ENCODE assay signal across 12 cellular contexts in genomic region chr9:111870774-111871542, GRCh38. TPM values are rescaled to one million over a fixed set of nuclear protein-coding genes. Genes with fewer than 3 reads are reported as not detected.
DNase-seq lines count a peak whose midpoint lies in the region; ATAC-seq and TF ChIP-seq lines count a peak whose summit lies in the region.
"Had no signal": no experiment of that assay in that cellular context is flagged by ENCODE, and none has a peak within 500 bp of the region (broad histone marks: within the 10 kb centered on the region; RNA-seq: fewer than 3 reads in every experiment).

No MANE protein-coding gene starts in this region.

- H3K9me3 Mint-ChIP-seq in progenitor cell of endocrine pancreas (ENCODE audit: low read depth), result peaks cover 10% of the 10 kb centered on the region
- H3K9me3 Mint-ChIP-seq: CD8-positive, alpha-beta memory T cell; effector memory CD8-positive, alpha-beta T cell; T-cell had no signal

- H3K27ac Mint-ChIP-seq in progenitor cell of endocrine pancreas, result peak overlapping the region; percentile 85
- H3K27ac Mint-ChIP-seq: CD8-positive, alpha-beta memory T cell; effector memory CD8-positive, alpha-beta T cell; T-cell had no signal

- intact Hi-C loops in esophagus squamous epithelium (cut with DNase I), result no loop called here

- H3K4me3 ChIP-seq in esophagus squamous epithelium, result no peak overlapping the region
- H3K4me3 ChIP-seq: tibial artery had no signal

- H3K27me3 ChIP-seq in esophagus squamous epithelium, result no peaks in the 10 kb centered on the region
- H3K27me3 ChIP-seq: tibial artery had no signal

- WGBS in esophagus squamous epithelium, 2 donors, result 86 to 95% methylated on average over 3 of the region's 3 CpGs

- ATAC-seq in GM18499 (IDR thresholded peaks at IDR 0.05; ENCODE audit: insufficient read depth, unreplicated experiment) (peak; percentile 60), GM19372 (IDR thresholded peaks at IDR 0.05; ENCODE audit: low read depth, unreplicated experiment) (peak; percentile 74)
- ATAC-seq: effector memory CD8-positive, alpha-beta T cell; T-cell had no signal

- TF ChIP-seq CTCF in progenitor cell of endocrine pancreas (IDR thresholded peaks at IDR 0.05; ENCODE audit: unreplicated experiment) (no peak), esophagus squamous epithelium (IDR thresholded peaks at IDR 0.05) (no peak)

- no peaks in the 10 kb centered on the region for H3K27me3 Mint-ChIP-seq in progenitor cell of endocrine pancreas

- DNase-seq in OCI-M1 (lab: John Stamatoyannopoulos, UW) (peak; percentile 35), progenitor cell of endocrine pancreas (ENCODE audit: low spot score, unreplicated experiment) (no peak), NCI-H1930 (lab: John Stamatoyannopoulos, UW) (no peak), iPS-NIHi7 (ENCODE audit: extremely low spot score) (no peak), esophagus squamous epithelium (lab: John Stamatoyannopoulos, UW) (no peak)
- DNase-seq: CD8-positive, alpha-beta memory T cell; effector memory CD8-positive, alpha-beta T cell; NCI-H1105 treated with DMSO at 0.1 percent for 48 hours; T-cell; tibial artery had no signal

- no peaks in the 10 kb centered on the region for H3K36me3 ChIP-seq in esophagus squamous epithelium
- H3K36me3 ChIP-seq: tibial artery had no signal

- peaks cover 4% of the 10 kb centered on the region for H3K36me3 Mint-ChIP-seq in progenitor cell of endocrine pancreas (ENCODE audit: insufficient read depth)
- H3K36me3 Mint-ChIP-seq: CD8-positive, alpha-beta memory T cell; T-cell had no signal

- TF ChIP-seq POLR2A in esophagus squamous epithelium (IDR thresholded peaks at IDR 0.05), result no peak

- H3K4me3 Mint-ChIP-seq in progenitor cell of endocrine pancreas (ENCODE audit: low read depth), result peak overlapping the region; percentile 60
- H3K4me3 Mint-ChIP-seq: CD8-positive, alpha-beta memory T cell; effector memory CD8-positive, alpha-beta T cell; T-cell had no signal

- H3K9me3 ChIP-seq in esophagus squamous epithelium, result no peaks in the 10 kb centered on the region
- H3K9me3 ChIP-seq: tibial artery had no signal

- peaks cover 39% of the 10 kb centered on the region for H3K4me1 Mint-ChIP-seq in progenitor cell of endocrine pancreas (ENCODE audit: low read depth)

- H3K27ac ChIP-seq in esophagus squamous epithelium, result no peak overlapping the region
- H3K27ac ChIP-seq: tibial artery had no signal

- H3K4me1 ChIP-seq in esophagus squamous epithelium, result peaks cover 0 to 32% (median 7%) of the 10 kb centered on the region in 3 donors
- H3K4me1 ChIP-seq: tibial artery had no signal

RNA-seq across cellular contexts. Expression of gene UGCG, which starts 25.7 kb away (rescaled TPM):
- total RNA-seq in progenitor cell of endocrine pancreas (26.8 and 27.7 TPM in 2 replicates), esophagus squamous epithelium (100 to 1,000 TPM in 1 of 4 donors, 10 to 100 TPM in 3; 31.4 to 131 (median 46.7) TPM)
